31 cellular contexts compared by ENCODE assay signal in the genomic region with DNA sequence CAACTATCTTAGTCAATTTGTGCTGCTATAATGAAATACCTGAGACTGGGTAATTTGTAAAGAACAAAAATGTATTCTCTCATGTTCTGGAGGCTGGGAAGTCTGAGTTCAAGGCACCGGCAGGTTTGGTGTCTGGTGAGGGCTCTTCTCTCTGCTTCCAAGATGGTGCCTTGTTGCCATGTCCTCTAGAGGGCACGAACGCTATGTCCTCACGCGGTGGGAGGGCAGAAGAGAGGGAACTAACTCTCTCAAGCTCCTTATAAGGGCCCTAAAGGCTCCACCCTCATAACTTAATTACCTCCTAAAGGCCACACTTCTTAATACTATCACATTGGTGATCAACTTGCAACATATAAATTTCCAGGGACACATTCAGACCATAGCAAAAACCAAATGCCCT.
"Had no signal": no experiment of that assay in that cellular context is flagged by ENCODE, and none has a peak within 500 bp of the region (broad histone marks: within the 10 kb centered on the region; RNA-seq: fewer than 3 reads in every experiment).

No MANE protein-coding gene starts in this region.

- H3K27me3 ChIP-seq: adrenal gland, cardiac muscle cell, colonic mucosa, esophagus squamous epithelium, left lung, right atrium auricular region, stomach, thyroid gland, upper lobe of left lung, vagina had no signal

- H3K4me1 ChIP-seq: adrenal gland, colonic mucosa, esophagus squamous epithelium, left lung, lower lobe of right lung, thyroid gland had no signal

- H3K27ac ChIP-seq: adrenal gland, cardiac muscle cell, colonic mucosa, epithelial cell of prostate, esophagus squamous epithelium, left lung, lower lobe of right lung, right atrium auricular region, stomach, thyroid gland, upper lobe of left lung, vagina had no signal

- H3K36me3 ChIP-seq: adrenal gland, cardiac muscle cell, colonic mucosa, esophagus squamous epithelium, left lung, lower lobe of right lung, right atrium auricular region, thyroid gland, upper lobe of left lung, vagina had no signal

- DNase-seq: activated CD4-positive, alpha-beta T cell treated with anti-CD3 and anti-CD28 coated beads for 48 hours; activated CD4-positive, alpha-beta T cell treated with anti-CD3 and anti-CD28 coated beads, Interleukin-2, amount 50 U/mL, for 48 hours; activated CD8-positive, alpha-beta memory T cell treated with anti-CD3 and anti-CD28 coated beads, Interleukin-2, amount 50 U/mL, for 4 hours; activated effector memory CD4-positive, alpha-beta T cell treated with anti-CD3 and anti-CD28 coated beads, Interleukin-2, amount 50 U/mL, for 16 hours; activated naive CD4-positive, alpha-beta T cell treated with anti-CD3 and anti-CD28 coated beads for 36 hours; activated naive CD8-positive, alpha-beta T cell treated with anti-CD3 and anti-CD28 coated beads for 36 hours; activated T-cell treated with anti-CD3 and anti-CD28 coated beads, Interleukin-2, amount 50 U/mL, for 1 hour; adrenal gland; aorta; cerebellar nuclear complex; colonic mucosa; effector CD8-positive, alpha-beta T cell; esophagus squamous epithelium; foreskin melanocyte; left lung; lower lobe of right lung; mesenchymal stem cell; naive thymus-derived CD8-positive, alpha-beta T cell; occipital lobe; stimulated activated CD4-positive, alpha-beta T cell treated with anti-CD3 and anti-CD28 coated beads, Interleukin-15, amount 100 ng/mL, for 24 hours; stimulated activated CD4-positive, alpha-beta T cell treated with anti-CD3 and anti-CD28 coated beads, Interleukin-2, amount 100 ng/mL, for 24 hours; stimulated activated naive B cell treated with anti-CD40 and anti-IgM and Interleukin-4, amounts not matched to agents 10 μg/mL and 1 μg/mL and 100 μg/mL, for 72 hours; stomach; thyroid gland; upper lobe of left lung had no signal

- H3K4me3 ChIP-seq: adrenal gland, cardiac muscle cell, colonic mucosa, esophagus squamous epithelium, left lung, lower lobe of right lung, right atrium auricular region, stomach, thyroid gland, upper lobe of left lung, vagina had no signal

- ATAC-seq: left lung; lower lobe of right lung; naive thymus-derived CD8-positive, alpha-beta T cell; stimulated activated naive B cell treated with anti-CD40 and anti-IgM and Interleukin-4, amounts not matched to agents 10 μg/mL and 1 μg/mL and 100 μg/mL, for 72 hours had no signal

- H3K9me3 ChIP-seq: adrenal gland, colonic mucosa, lower lobe of right lung, right atrium auricular region, thyroid gland, vagina had no signal

- FAIRE-seq: endometrium, islet of Langerhans had no signal
